ENCODE assay signal across 1 cellular context in genomic region chr19:49677232-49677881, GRCh38.
TF ChIP-seq lines count a peak whose summit lies in the region.

PRMT1 (plus strand) TSS chr19:49677271; CDS start chr19:49677281, 10 bp downstream.

TF ChIP-seq in K562, 482 proteins besides CTCF, POLR2A, EP300 and RAD21 (continued from another document and continues in another):
- TF ChIP-seq HDAC1 (IDR thresholded peaks at IDR 0.05) (peak; percentile 91 to 100; a peak in 3 of 4 replicates), NELFE (IDR thresholded peaks at IDR 0.05; ENCODE audit: insufficient read depth, insufficient read length) (no peak), TRIM24 (IDR thresholded peaks at IDR 0.05) (peak in 1 of 2 experiments; percentile 18; a peak in 1 of 4 replicates), NFRKB (IDR thresholded peaks at IDR 0.05; ENCODE audit: low read depth) (peak; percentile 95), ZBTB17 (CRISPR knock-in tag; IDR thresholded peaks at IDR 0.05) (peak; percentile 66), RBM34 (IDR thresholded peaks at IDR 0.05; ENCODE audit: borderline replicate concordance, insufficient read depth, low read length) (no peak), ZEB2 (IDR thresholded peaks at IDR 0.05) (no peak), POLR2H (tag; IDR thresholded peaks at IDR 0.05; ENCODE audit: low read depth) (peak; percentile 63; the same call in 1 of the 2 replicates), RCOR1 (IDR thresholded peaks at IDR 0.05; ENCODE audit: borderline replicate concordance in 1 of 2, low read depth in 2 of 2, low read length in 2 of 2) (no peak), EP400 (IDR thresholded peaks at IDR 0.05) (peak; percentile 98), ZNF696 (CRISPR knock-in tag; conservative IDR thresholded peaks at IDR 0.05) (no peak), PHF20 (IDR thresholded peaks at IDR 0.05; ENCODE audit: partially characterized antibody) (peak; percentile 32), VEZF1 (CRISPR knock-in tag; IDR thresholded peaks at IDR 0.05) (peak; percentile 78), LARP7 (IDR thresholded peaks at IDR 0.05) (no peak), PYGO2 (tag; IDR thresholded peaks at IDR 0.05) (no peak), RBM15 (IDR thresholded peaks at IDR 0.05; ENCODE audit: insufficient read depth, low read length) (no peak), CTCFL (IDR thresholded peaks at IDR 0.05; ENCODE audit: borderline replicate concordance, insufficient read depth, low read depth, low read length, poor library complexity, severe bottlenecking) (peak; percentile 76), BRD4 (IDR thresholded peaks at IDR 0.05) (peak; percentile 81; the same call in 1 of the 2 replicates), KDM5B (IDR thresholded peaks at IDR 0.05; ENCODE audit: insufficient replicate concordance, low read depth, low read length) (peak; percentile 81), C11orf30 (IDR thresholded peaks at IDR 0.05; ENCODE audit: low read depth) (no peak), E2F6 (IDR thresholded peaks at IDR 0.05; ENCODE audit: borderline replicate concordance in 1 of 2, extremely low read depth in 1 of 2, insufficient read depth in 1 of 2, insufficient read length in 1 of 2, low read depth in 1 of 2, low read length in 1 of 2, poor library complexity in 1 of 2, severe bottlenecking in 1 of 2) (peak in 1 of 2 experiments; percentile 54), ZFP36 (IDR thresholded peaks at IDR 0.05; ENCODE audit: low read depth, low read length, partially characterized antibody) (no peak), STAT6 (CRISPR knock-in tag; IDR thresholded peaks at IDR 0.05) (no peak), ZNF24 (IDR thresholded peaks at IDR 0.05) (no peak), RBM25 (IDR thresholded peaks at IDR 0.05; ENCODE audit: low read depth, low read length, severe bottlenecking) (no peak), USF2 (CRISPR knock-in tag; IDR thresholded peaks at IDR 0.05) (peak; percentile 81), CBX1 (IDR thresholded peaks at IDR 0.05; ENCODE audit: low read depth) (no peak), TAL1 (IDR thresholded peaks at IDR 0.05) (no peak), FIP1L1 (IDR thresholded peaks at IDR 0.05; ENCODE audit: low read depth, low read length, poor library complexity, severe bottlenecking) (peak; percentile 65), ZBTB7A (IDR thresholded peaks at IDR 0.05; ENCODE audit: borderline replicate concordance, control insufficient read depth, low read depth, low read length) (peak; percentile 92), GTF2A2 (tag; IDR thresholded peaks at IDR 0.05) (peak; percentile 69), BRD9 (IDR thresholded peaks at IDR 0.05; ENCODE audit: low read depth, partially characterized antibody) (peak; percentile 21), KLF13 (tag; IDR thresholded peaks at IDR 0.05; ENCODE audit: borderline replicate concordance, low read depth) (peak; percentile 89), TAF9B (IDR thresholded peaks at IDR 0.05; ENCODE audit: partially characterized antibody) (peak; percentile 82), DLX4 (CRISPR knock-in tag; IDR thresholded peaks at IDR 0.05) (no peak), ZNF324 (CRISPR knock-in tag; IDR thresholded peaks at IDR 0.05) (peak; percentile 32; the same call in 1 of the 2 replicates), ZBTB5 (IDR thresholded peaks at IDR 0.05) (no peak), SIN3B (IDR thresholded peaks at IDR 0.05; ENCODE audit: low read depth) (peak; percentile 41; the same call in 1 of the 2 replicates), TAF1 (IDR thresholded peaks at IDR 0.05; ENCODE audit: control insufficient read depth, extremely low read depth, insufficient read depth, low read length, severe bottlenecking) (peak; percentile 81), SUPT5H (IDR thresholded peaks at IDR 0.05) (peak; percentile 96), ZNF143 (CRISPR knock-in tag; IDR thresholded peaks at IDR 0.05) (0 out of 2 replicates have a peak, but pooled peaks have one; percentile 38), ZNF589 (CRISPR knock-in tag; IDR thresholded peaks at IDR 0.05; ENCODE audit: low read depth) (no peak), U2AF1 (optimal IDR thresholded peaks at IDR 0.05; ENCODE audit: low read depth, low read length) (no peak), MAZ (CRISPR knock-in tag; conservative IDR thresholded peaks at IDR 0.05 in 1 of 2, IDR thresholded peaks at IDR 0.05 in 1 of 2) (peak; percentile 63 to 84), TOE1 (IDR thresholded peaks at IDR 0.05; ENCODE audit: borderline replicate concordance) (peak; percentile 17; the same call in 1 of the 2 replicates), TOE1 (CRISPR knock-in tag; IDR thresholded peaks at IDR 0.05; ENCODE audit: borderline replicate concordance, low read depth) (no peak), JUN (IDR thresholded peaks at IDR 0.05; ENCODE audit: borderline replicate concordance, low read depth, low read length) (peak; percentile 32; the same call in 1 of the 2 replicates), JUN (CRISPR knock-in tag; IDR thresholded peaks at IDR 0.05; ENCODE audit: borderline replicate concordance) (no peak), AFF4 (CRISPR knock-in tag; IDR thresholded peaks at IDR 0.05) (0 out of 2 replicates have a peak, but pooled peaks have one; percentile 39)
